Comparison of ENCODE assay signal across 9 cellular contexts in the genomic region with DNA sequence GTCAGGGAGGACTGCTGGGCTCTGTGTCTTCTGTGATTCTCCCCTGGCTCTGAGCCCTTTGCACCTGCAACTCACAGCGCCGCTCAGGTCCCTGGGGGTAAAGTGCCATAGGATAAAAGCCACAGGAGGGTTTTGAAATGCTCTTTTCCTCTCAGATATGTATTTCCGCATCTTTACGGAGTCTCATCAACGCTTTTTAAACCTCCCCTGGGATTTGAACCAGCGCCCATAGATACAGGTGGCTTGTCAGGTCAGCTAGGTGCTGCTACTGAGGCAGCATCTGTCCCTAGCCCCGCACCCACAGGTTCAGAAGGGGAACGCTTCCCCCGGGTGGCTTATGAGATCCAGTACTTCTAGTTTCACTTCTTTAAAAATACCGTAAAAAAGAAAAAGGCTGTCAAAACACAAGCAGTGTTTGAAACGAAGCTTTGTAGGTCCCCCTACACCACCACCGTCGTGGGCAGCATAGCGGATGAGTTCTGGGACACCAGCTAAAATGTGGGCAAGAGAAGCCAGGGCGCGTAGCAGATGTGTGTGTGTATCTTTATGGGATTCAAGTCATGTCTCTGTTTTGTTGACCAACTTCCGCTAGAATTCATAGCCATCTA.
DNase-seq lines count a peak whose midpoint lies in the region; ATAC-seq and TF ChIP-seq lines count a peak whose summit lies in the region.
"Had no signal": no experiment of that assay in that cellular context is flagged by ENCODE, and none has a peak within 500 bp of the region (broad histone marks: within the 10 kb centered on the region; RNA-seq: fewer than 3 reads in every experiment).

No MANE protein-coding gene starts in this region.

- intact Hi-C loops in mucosa of descending colon (cut with DNase I, micrococcal nuclease): no loop called here
- intact Hi-C loops in sciatic nerve (cut with DNase I): no loop called here

- H3K27me3 ChIP-seq in HAP-1 (ENCODE audit: low read depth): no peaks in the 10 kb centered on the region

- no peak overlapping the region for H3K4me3 ChIP-seq in mucosa of descending colon
- no peak overlapping the region for H3K4me3 ChIP-seq in HAP-1

- H3K9me3 ChIP-seq in mucosa of descending colon (no peaks in the 10 kb centered on the region), HAP-1 (no peaks in the 10 kb centered on the region)

- H3K36me3 ChIP-seq in mucosa of descending colon (ENCODE audit: low read depth): no peaks in the 10 kb centered on the region
- H3K36me3 ChIP-seq in HAP-1 (replicated peaks): no peaks in the 10 kb centered on the region

- DNase-seq in mucosa of descending colon (peak in 1 of 3 donors; percentile 44), NCI-H2029 (lab: John Stamatoyannopoulos, UW) (no peak), HAP-1 (ENCODE audit: low spot score in 2 of 2) (no peak), sciatic nerve (ENCODE audit: low spot score) (no peak)
- no peak for DNase-seq in activated CD4-positive, CD25-positive, alpha-beta regulatory T cell treated with anti-CD3 and anti-CD28 coated beads, Interleukin-2, amount 50 U/mL, for 72 hours

- ATAC-seq in GM18511 (IDR thresholded peaks at IDR 0.05; ENCODE audit: unreplicated experiment) (peak; percentile 84), GM21576 (IDR thresholded peaks at IDR 0.05; ENCODE audit: unreplicated experiment) (peak; percentile 87), HG03575 (IDR thresholded peaks at IDR 0.05; ENCODE audit: extremely low read depth, insufficient number of reproducible peaks, low FRiP score, unreplicated experiment) (peak; percentile 47), mucosa of descending colon (peak; percentile 46), sciatic nerve (no peak)
- ATAC-seq: right cardiac atrium had no signal

- H3K4me1 ChIP-seq in mucosa of descending colon (ENCODE audit: low read depth) (no peaks in the 10 kb centered on the region), HAP-1 (no peaks in the 10 kb centered on the region)

- no peak for TF ChIP-seq CTCF in mucosa of descending colon (IDR thresholded peaks at IDR 0.05)

- in situ Hi-C loops in HAP-1 (cut with MboI; ENCODE audit: low sequenced_read_pairs): no loop called here
